In genomic region chr19:8697671-8698432, GRCh38 we compare ENCODE assay signal across 2 cellular contexts.
A peak's percentile ranks its signal among the peaks of the same experiment; 100 is the strongest.
TF ChIP-seq lines count a peak whose summit lies in the region.

No MANE protein-coding gene starts in this region.

TF ChIP-seq in Ishikawa, 13 proteins besides CTCF, POLR2A, EP300 and RAD21:
- TF ChIP-seq USF1 (IDR thresholded peaks at IDR 0.05) (no peak), FOXM1 (IDR thresholded peaks at IDR 0.05; ENCODE audit: borderline replicate concordance, low read depth) (no peak), MAX (IDR thresholded peaks at IDR 0.05) (no peak), NFIC (IDR thresholded peaks at IDR 0.05) (no peak), REST (IDR thresholded peaks at IDR 0.05; ENCODE audit: low read depth) (no peak), CREB1 (IDR thresholded peaks at IDR 0.05; ENCODE audit: low read depth) (no peak), TAF1 (IDR thresholded peaks at IDR 0.05; ENCODE audit: low read depth) (no peak), EGR1 (IDR thresholded peaks at IDR 0.05) (no peak), ZBTB7A (IDR thresholded peaks at IDR 0.05; ENCODE audit: low read depth) (no peak), YY1 (IDR thresholded peaks at IDR 0.05; ENCODE audit: low read depth) (no peak), TEAD4 (IDR thresholded peaks at IDR 0.05) (no peak), TCF12 (IDR thresholded peaks at IDR 0.05; ENCODE audit: low read depth) (no peak), CEBPB (IDR thresholded peaks at IDR 0.05) (no peak)

TF ChIP-seq in K562, 482 proteins besides CTCF, POLR2A, EP300 and RAD21 (continues in another document):
- TF ChIP-seq NR1H2 (CRISPR knock-in tag; IDR thresholded peaks at IDR 0.05): no peak
- TF ChIP-seq ZFP36 (IDR thresholded peaks at IDR 0.05; ENCODE audit: low read depth, low read length, partially characterized antibody): no peak
- TF ChIP-seq DEAF1 (CRISPR knock-in tag; IDR thresholded peaks at IDR 0.05): no peak
- TF ChIP-seq TEAD2 (tag; IDR thresholded peaks at IDR 0.05): no peak
- no peak for TF ChIP-seq CXXC5 (CRISPR knock-in tag; IDR thresholded peaks at IDR 0.05)
- no peak for TF ChIP-seq ARID3A (IDR thresholded peaks at IDR 0.05; ENCODE audit: borderline replicate concordance, low read depth, low read length)
- TF ChIP-seq ZNF778 (CRISPR knock-in tag; IDR thresholded peaks at IDR 0.05): no peak
- TF ChIP-seq UBTF (IDR thresholded peaks at IDR 0.05; ENCODE audit: borderline replicate concordance in 1 of 2, low read depth in 2 of 2, low read length in 2 of 2): no peak
- TF ChIP-seq GABPB1 (CRISPR knock-in tag; IDR thresholded peaks at IDR 0.05): no peak
- TF ChIP-seq THRAP3 (IDR thresholded peaks at IDR 0.05; ENCODE audit: borderline replicate concordance): no peak
- TF ChIP-seq ZNF174 (CRISPR knock-in tag; IDR thresholded peaks at IDR 0.05): no peak
- TF ChIP-seq NFE2 (IDR thresholded peaks at IDR 0.05; ENCODE audit: low read depth): no peak
- no peak for TF ChIP-seq MYBL2 (IDR thresholded peaks at IDR 0.05; ENCODE audit: low read depth)
- no peak for TF ChIP-seq MYBL2 (CRISPR knock-in tag; IDR thresholded peaks at IDR 0.05; ENCODE audit: borderline replicate concordance)
- no peak for TF ChIP-seq ZNF197 (CRISPR knock-in tag; IDR thresholded peaks at IDR 0.05; ENCODE audit: low read depth)
- no peak for TF ChIP-seq HDAC6 (IDR thresholded peaks at IDR 0.05; ENCODE audit: low read depth, low read length)
- TF ChIP-seq SUPT5H (IDR thresholded peaks at IDR 0.05): no peak
- peak; percentile 51 for TF ChIP-seq EGR1 (conservative IDR thresholded peaks at IDR 0.05)
- no peak for TF ChIP-seq RERE (CRISPR knock-in tag; IDR thresholded peaks at IDR 0.05; ENCODE audit: borderline replicate concordance)
- TF ChIP-seq MYC (IDR thresholded peaks at IDR 0.05; ENCODE audit: low read depth, low read length): no peak
- no peak for TF ChIP-seq MYC (CRISPR knock-in tag; IDR thresholded peaks at IDR 0.05; ENCODE audit: borderline replicate concordance, low read depth)
- TF ChIP-seq SMARCA4 (IDR thresholded peaks at IDR 0.05): no peak
- TF ChIP-seq ZBTB26 (CRISPR knock-in tag; IDR thresholded peaks at IDR 0.05): no peak
- no peak for TF ChIP-seq MIER1 (IDR thresholded peaks at IDR 0.05; ENCODE audit: low read depth)
- TF ChIP-seq SMAD1 (IDR thresholded peaks at IDR 0.05; ENCODE audit: low read depth, low read length, partially characterized antibody): no peak
- no peak for TF ChIP-seq ZNF41 (CRISPR knock-in tag; conservative IDR thresholded peaks at IDR 0.05)
- TF ChIP-seq SIRT6 (IDR thresholded peaks at IDR 0.05; ENCODE audit: low read depth, low read length): no peak
- TF ChIP-seq KLF10 (CRISPR knock-in tag; IDR thresholded peaks at IDR 0.05): no peak
- peak; percentile 44 for TF ChIP-seq CTCFL (IDR thresholded peaks at IDR 0.05; ENCODE audit: borderline replicate concordance, insufficient read depth, low read depth, low read length, poor library complexity, severe bottlenecking)
- no peak for TF ChIP-seq ARID1B (IDR thresholded peaks at IDR 0.05)
- no peak for TF ChIP-seq SNIP1 (IDR thresholded peaks at IDR 0.05; ENCODE audit: low read depth)
- no peak for TF ChIP-seq TAF7 (tag; IDR thresholded peaks at IDR 0.05)
- no peak for TF ChIP-seq E2F5 (CRISPR knock-in tag; IDR thresholded peaks at IDR 0.05)
- TF ChIP-seq HNRNPH1 (optimal IDR thresholded peaks at IDR 0.05; ENCODE audit: low read depth, low read length): no peak
- no peak for TF ChIP-seq ZKSCAN1 (IDR thresholded peaks at IDR 0.05; ENCODE audit: low read depth, low read length)
- TF ChIP-seq NFIX (CRISPR knock-in tag; IDR thresholded peaks at IDR 0.05; ENCODE audit: low read depth): no peak
- no peak for TF ChIP-seq KLF13 (tag; IDR thresholded peaks at IDR 0.05; ENCODE audit: borderline replicate concordance, low read depth)
- no peak for TF ChIP-seq THAP7 (CRISPR knock-in tag; IDR thresholded peaks at IDR 0.05)
- TF ChIP-seq AFF4 (CRISPR knock-in tag; IDR thresholded peaks at IDR 0.05): no peak
- TF ChIP-seq STAT5B (CRISPR knock-in tag; IDR thresholded peaks at IDR 0.05): no peak
- no peak for TF ChIP-seq ZNF165 (CRISPR knock-in tag; IDR thresholded peaks at IDR 0.05; ENCODE audit: borderline replicate concordance)
- no peak for TF ChIP-seq POLR2G (IDR thresholded peaks at IDR 0.05; ENCODE audit: low read depth, low read length)
